16 cellular contexts compared by ENCODE assay signal in the genomic region with DNA sequence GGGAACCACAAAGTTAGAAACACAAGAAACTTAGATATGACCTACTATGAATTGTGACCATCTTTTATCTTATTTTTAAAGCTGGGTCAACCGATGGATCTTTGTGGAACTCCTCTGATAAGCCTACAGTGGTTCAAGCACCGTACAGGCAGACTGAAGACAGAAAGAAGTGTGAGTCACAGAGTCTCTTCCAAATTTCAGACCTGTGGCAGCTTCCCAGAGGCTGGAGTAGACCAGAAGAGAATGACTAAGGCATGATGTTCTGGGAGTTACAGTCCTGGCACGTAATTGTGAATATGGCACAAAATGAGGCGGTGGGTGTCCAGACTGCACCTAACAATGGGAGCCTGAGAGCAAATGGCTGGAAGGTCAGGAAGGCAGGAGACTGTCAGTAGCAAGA.
DNase-seq lines count a peak whose midpoint lies in the region; ATAC-seq, FAIRE-seq and TF ChIP-seq lines count a peak whose summit lies in the region.
"Had no signal": no experiment of that assay in that cellular context is flagged by ENCODE, and none has a peak within 500 bp of the region (broad histone marks: within the 10 kb centered on the region; RNA-seq: fewer than 3 reads in every experiment).

No MANE protein-coding gene starts in this region.

- H4K20me1 ChIP-seq in astrocyte (ENCODE audit: insufficient read depth, low read length) = no peaks in the 10 kb centered on the region

- H3K27ac Mint-ChIP-seq in HFFc6 (peak overlapping the region; percentile 35; the same call in 1 of the 2 replicates), astrocyte (ENCODE audit: unreplicated experiment) (peak overlapping the region; percentile 64)
- H3K27ac Mint-ChIP-seq in stimulated activated naive B cell treated with anti-CD40 and anti-IgM and Interleukin-4, amounts not matched to agents 10 μg/mL and 1 μg/mL and 100 μg/mL, for 72 hours = no peak overlapping the region
- H3K27ac Mint-ChIP-seq: T-helper 17 cell had no signal

- H3K4me3 Mint-ChIP-seq in HFFc6 = no peak overlapping the region; the same call in 1 of the 2 replicates
- no peak overlapping the region for H3K4me3 Mint-ChIP-seq in astrocyte (ENCODE audit: unreplicated experiment)
- no peak overlapping the region for H3K4me3 Mint-ChIP-seq in stimulated activated naive B cell treated with anti-CD40 and anti-IgM and Interleukin-4, amounts not matched to agents 10 μg/mL and 1 μg/mL and 100 μg/mL, for 72 hours
- H3K4me3 Mint-ChIP-seq: T-helper 17 cell had no signal

- no peaks in the 10 kb centered on the region for H3K9me3 ChIP-seq in astrocyte (ENCODE audit: insufficient read depth, low read depth, low read length)
- H3K9me3 ChIP-seq: Peyer's patch had no signal

- TF ChIP-seq CTCF in HFFc6 (IDR thresholded peaks at IDR 0.05) (no peak), astrocyte (IDR thresholded peaks at IDR 0.05; ENCODE audit: insufficient read depth, low read depth, low read length) (no peak), foreskin fibroblast (IDR thresholded peaks at IDR 0.05; ENCODE audit: low read depth, low read length) (no peak)

- peak overlapping the region; percentile 22 for H3K4me2 ChIP-seq in astrocyte (ENCODE audit: low read length)

- peak; percentile 14 for DNase-seq in AG08396 (ENCODE audit: low spot score)
- DNase-seq in HFFc6 = peak; percentile 63
- DNase-seq in astrocyte (ENCODE audit: low read depth) = peak; percentile 86
- DNase-seq in foreskin fibroblast = peak; percentile 29 to 65
- no peak for DNase-seq in GM19238 (ENCODE audit: insufficient read length, low spot score)
- no peak for DNase-seq in stimulated activated naive B cell treated with anti-CD40 and anti-IgM and Interleukin-4, amounts not matched to agents 10 μg/mL and 1 μg/mL and 100 μg/mL, for 72 hours
- DNase-seq in stimulated activated CD4-positive, alpha-beta T cell treated with anti-CD3 and anti-CD28 coated beads, Interleukin-4, amount 100 ng/mL, for 24 hours = no peak
- no peak for DNase-seq in SIG-M5 treated with dmso at 0.1 percent for 504 hours (lab: John Stamatoyannopoulos, UW; ENCODE audit: unreplicated experiment)
- DNase-seq: activated CD4-positive, alpha-beta T cell treated with anti-CD3 and anti-CD28 coated beads for 4 hours; activated T-cell treated with anti-CD3 and anti-CD28 coated beads, Interleukin-2, amount 50 U/mL, for 1 hour; midbrain; NCI-H1092; NCI-H524; occipital lobe; Peyer's patch; T-helper 17 cell had no signal

- FAIRE-seq in astrocyte (lab: Jason Lieb, UNC) = peak; percentile 80

- H3K9me3 Mint-ChIP-seq in HFFc6 (no peaks in the 10 kb centered on the region), astrocyte (ENCODE audit: unreplicated experiment) (no peaks in the 10 kb centered on the region)
- no peaks in the 10 kb centered on the region for H3K9me3 Mint-ChIP-seq in stimulated activated naive B cell treated with anti-CD40 and anti-IgM and Interleukin-4, amounts not matched to agents 10 μg/mL and 1 μg/mL and 100 μg/mL, for 72 hours

- H3K4me3 ChIP-seq in astrocyte (ENCODE audit: insufficient read depth, low read depth, low read length) = no peak overlapping the region
- no peak overlapping the region for H3K4me3 ChIP-seq in foreskin fibroblast (ENCODE audit: low read depth in 1 of 2, low read length in 2 of 2)
- H3K4me3 ChIP-seq: Peyer's patch had no signal

- no peaks in the 10 kb centered on the region for H3K36me3 ChIP-seq in astrocyte (ENCODE audit: insufficient read depth, low read length)
- H3K36me3 ChIP-seq: Peyer's patch had no signal

- H3K9ac ChIP-seq in astrocyte (ENCODE audit: low read length) = no peak overlapping the region

- H3K36me3 Mint-ChIP-seq in HFFc6 (ENCODE audit: low read depth) = no peaks in the 10 kb centered on the region
- H3K36me3 Mint-ChIP-seq in astrocyte (ENCODE audit: low read depth, unreplicated experiment) = no peaks in the 10 kb centered on the region
- H3K36me3 Mint-ChIP-seq in stimulated activated naive B cell treated with anti-CD40 and anti-IgM and Interleukin-4, amounts not matched to agents 10 μg/mL and 1 μg/mL and 100 μg/mL, for 72 hours = peaks cover 0 to 1% of the 10 kb centered on the region in 2 donors

- H3K4me1 ChIP-seq in astrocyte (ENCODE audit: insufficient read depth, low read length) = peaks cover 18% of the 10 kb centered on the region

- no peaks in the 10 kb centered on the region for H3K79me2 ChIP-seq in astrocyte (ENCODE audit: insufficient read depth, low read length)

- ATAC-seq in stimulated activated naive B cell treated with anti-CD40 and anti-IgM and Interleukin-4, amounts not matched to agents 10 μg/mL and 1 μg/mL and 100 μg/mL, for 72 hours (replicated peaks) = no peak
- ATAC-seq: T-helper 17 cell had no signal

- H2AFZ ChIP-seq in astrocyte (ENCODE audit: low read depth, low read length) = no peak overlapping the region

- H3K27me3 ChIP-seq in astrocyte (ENCODE audit: insufficient read depth, low read length) = no peaks in the 10 kb centered on the region
- H3K27me3 ChIP-seq: Peyer's patch had no signal

- peaks cover 18% of the 10 kb centered on the region for H3K4me1 Mint-ChIP-seq in HFFc6 (ENCODE audit: low read depth)
- H3K4me1 Mint-ChIP-seq in astrocyte (ENCODE audit: low read depth, unreplicated experiment) = peaks cover 10% of the 10 kb centered on the region
- no peaks in the 10 kb centered on the region for H3K4me1 Mint-ChIP-seq in stimulated activated naive B cell treated with anti-CD40 and anti-IgM and Interleukin-4, amounts not matched to agents 10 μg/mL and 1 μg/mL and 100 μg/mL, for 72 hours

- H3K27ac ChIP-seq in astrocyte (ENCODE audit: low read depth, low read length) = no peak overlapping the region
- H3K27ac ChIP-seq: Peyer's patch had no signal

- H3K27me3 Mint-ChIP-seq in HFFc6 (ENCODE audit: insufficient read depth) (no peaks in the 10 kb centered on the region; the same call in 1 of the 2 replicates), astrocyte (ENCODE audit: low read depth, unreplicated experiment) (no peaks in the 10 kb centered on the region)
- H3K27me3 Mint-ChIP-seq in stimulated activated naive B cell treated with anti-CD40 and anti-IgM and Interleukin-4, amounts not matched to agents 10 μg/mL and 1 μg/mL and 100 μg/mL, for 72 hours = no peaks in the 10 kb centered on the region
- H3K27me3 Mint-ChIP-seq: T-helper 17 cell had no signal

Comparison
In these comparisons a context has a peak if more than half of its experiments do, and no peak if none do; other contexts are left out.
1. DNase-seq: peak in AG08396 (single experiment), HFFc6 (single experiment), astrocyte (single experiment) and foreskin fibroblast (2 of 2); none in GM19238 (single experiment), stimulated activated naive B cell treated with anti-CD40 and anti-IgM and Interleukin-4, amounts not matched to agents 10 μg/mL and 1 μg/mL and 100 μg/mL, for 72 hours (single experiment), stimulated activated CD4-positive, alpha-beta T cell treated with anti-CD3 and anti-CD28 coated beads, Interleukin-4, amount 100 ng/mL, for 24 hours (single experiment) and SIG-M5 treated with dmso at 0.1 percent for 504 hours (single experiment).